Comparison of ENCODE assay signal across 15 cellular contexts in genomic region chr12:13252616-13253015, GRCh38. TPM values are rescaled to one million over a fixed set of nuclear protein-coding genes. Genes with fewer than 3 reads are reported as not detected.
DNase-seq lines count a peak whose midpoint lies in the region.
"Had no signal": no experiment of that assay in that cellular context is flagged by ENCODE, and none has a peak within 500 bp of the region (broad histone marks: within the 10 kb centered on the region; RNA-seq: fewer than 3 reads in every experiment).

No MANE protein-coding gene starts in this region.

- H3K36me3 ChIP-seq in H7 (replicated peaks; ENCODE audit: control insufficient read depth, insufficient read depth, low read length): no peaks in the 10 kb centered on the region
- H3K36me3 ChIP-seq: BLaER1 treated with 17β-estradiol and CSF1 and Interleukin-3, amounts not matched to agents 10 nM and 100 nM had no signal

- DNase-seq in HK-2 (ENCODE audit: unreplicated experiment): peak; percentile 10
- DNase-seq in glomerular visceral epithelial cell (ENCODE audit: extremely low spot score): peak; percentile 45
- peak; percentile 65 for DNase-seq in renal cortical epithelial cell (ENCODE audit: low read depth)
- DNase-seq in HT-29 (ENCODE audit: low spot score): no peak
- DNase-seq in H7: no peak
- DNase-seq in pons (ENCODE audit: low spot score): no peak
- DNase-seq: AML-193; Caco-2; Calu3; CD4-positive, alpha-beta T cell; CD8-positive, alpha-beta T cell; DMS79 treated with DMSO at 0.1 percent for 48 hours; GF-D8 had no signal

- H3K4me3 ChIP-seq in H7 (ENCODE audit: insufficient read depth, low read depth, low read length): no peak overlapping the region
- H3K4me3 ChIP-seq: A549; BLaER1 treated with 17β-estradiol and CSF1 and Interleukin-3, amounts not matched to agents 10 nM and 100 nM had no signal

- H3K27me3 ChIP-seq in H7 (ENCODE audit: control insufficient read depth, insufficient read depth, low read length): no peaks in the 10 kb centered on the region
- H3K27me3 ChIP-seq: BLaER1 treated with 17β-estradiol and CSF1 and Interleukin-3, amounts not matched to agents 10 nM and 100 nM had no signal

RNA-seq across cellular contexts. Expression of gene EMP1, which starts 56.1 kb away (rescaled TPM):
- 60.2 and 110 TPM in 2 replicates for total RNA-seq in renal cortical epithelial cell
- total RNA-seq in HT-29 (2014; rRNA removed; shearing (Covaris generic)): 33.4 and 40.3 TPM in 2 replicates
- total RNA-seq in H7 (2014; rRNA removed; shearing (Covaris generic)): 0.44 and 0.48 TPM in 2 replicates

Comparison
In these comparisons a context has a peak if more than half of its experiments do, and no peak if none do; other contexts are left out.
1. DNase-seq: peak in HK-2 (single experiment), glomerular visceral epithelial cell (single experiment) and renal cortical epithelial cell (single experiment); none in HT-29 (single experiment), H7 (single experiment) and pons (single experiment).
2. RNA of gene EMP1, which starts 56.1 kb away (total RNA-seq): 60.2 to 110 TPM in renal cortical epithelial cell and 33.4 to 40.3 TPM in HT-29; 0.44 to 0.48 TPM in H7; every median in the first group is over 10 times any median in the second.